Comparison of ENCODE assay signal across 8 cellular contexts in genomic region chr20:38034961-38035360, GRCh38. TPM values are rescaled to one million over a fixed set of nuclear protein-coding genes. Genes with fewer than 3 reads are reported as not detected.
DNase-seq lines count a peak whose midpoint lies in the region; ATAC-seq, FAIRE-seq and TF ChIP-seq lines count a peak whose summit lies in the region.

No MANE protein-coding gene starts in this region.

- FAIRE-seq in kidney (lab: Jason Lieb, UNC) = no peak

- H3K27me3 Mint-ChIP-seq in activated T-cell treated with anti-CD3 and anti-CD28 coated beads, Interleukin-2, amount 50 U/mL, for 24 hours = no peaks in the 10 kb centered on the region

- H3K4me1 ChIP-seq in kidney (ENCODE audit: control insufficient read depth in 1 of 2, insufficient read depth in 1 of 2, low read depth in 1 of 2, low read length in 2 of 2) (peaks cover 15 to 25% of the 10 kb centered on the region in 2 donors), thyroid gland (peaks cover 14 to 46% of the 10 kb centered on the region in 2 donors)

- peak overlapping the region; percentile 100 for H3K27ac Mint-ChIP-seq in activated T-cell treated with anti-CD3 and anti-CD28 coated beads, Interleukin-2, amount 50 U/mL, for 24 hours
- peak overlapping the region; percentile 97 to 99 for H3K27ac Mint-ChIP-seq in activated naive CD4-positive, alpha-beta T cell treated with anti-CD3 and anti-CD28 coated beads, Interleukin-2, amount 50 U/mL, for 72 hours

- H3K4me3 ChIP-seq in kidney (ENCODE audit: low read length in 2 of 2) (peak overlapping the region; percentile 84 to 96), thyroid gland (replicated peaks in 1 of 3) (peak overlapping the region in 2 of 3 donors; percentile 89 to 93), WERI-Rb-1 (ENCODE audit: low read depth, low read length) (no peak overlapping the region)

- TF ChIP-seq CTCF in kidney (IDR thresholded peaks at IDR 0.05; ENCODE audit: borderline replicate concordance, extremely low read depth, insufficient read depth) (no peak), thyroid gland (IDR thresholded peaks at IDR 0.05) (no peak), RWPE1 (conservative IDR thresholded peaks at IDR 0.05; ENCODE audit: low read depth) (no peak), WERI-Rb-1 (IDR thresholded peaks at IDR 0.05; ENCODE audit: low read depth, low read length) (no peak)

- H3K9me3 ChIP-seq in kidney (ENCODE audit: control insufficient read depth in 1 of 2, low read length in 2 of 2) (no peaks in the 10 kb centered on the region), thyroid gland (no peaks in the 10 kb centered on the region), WERI-Rb-1 (ENCODE audit: severe bottlenecking) (no peaks in the 10 kb centered on the region)

- no peak for ATAC-seq in activated naive CD4-positive, alpha-beta T cell treated with anti-CD3 and anti-CD28 coated beads, Interleukin-2, amount 50 U/mL, for 72 hours
- no peak for ATAC-seq in HG03469 (IDR thresholded peaks at IDR 0.05; ENCODE audit: unreplicated experiment)

- CTCF ChIA-PET in RWPE1 (lab: Yijun Ruan, JAX) = interaction anchor here (0.7 kb wide), 1 partner anchor 843 kb away, joined by 3 read pairs; no protein-coding TSS in a partner anchor

- POLR2A ChIA-PET in RWPE1 (lab: Yijun Ruan, JAX; ENCODE audit: low non-redundant PET) = interaction anchor here (0.5 kb wide), 1 partner anchor 1056 kb away, joined by 7 read pairs; no protein-coding TSS in a partner anchor

- intact Hi-C loops in kidney (cut with DNase I) (no loop called here), thyroid gland (cut with DNase I) (no loop called here)

- H3K27ac ChIP-seq in kidney (ENCODE audit: low read depth in 2 of 2, low read length in 2 of 2) (no peak overlapping the region), thyroid gland (no peak overlapping the region), RWPE1 (no peak overlapping the region), WERI-Rb-1 (no peak overlapping the region)

- H3K27me3 ChIP-seq in thyroid gland = no peaks in the 10 kb centered on the region
- no peaks in the 10 kb centered on the region for H3K27me3 ChIP-seq in WERI-Rb-1 (ENCODE audit: insufficient read depth, low read depth, severe bottlenecking)

- peaks cover 65% of the 10 kb centered on the region for H3K4me1 Mint-ChIP-seq in activated T-cell treated with anti-CD3 and anti-CD28 coated beads, Interleukin-2, amount 50 U/mL, for 24 hours (ENCODE audit: low read depth)

- H3K36me3 ChIP-seq in kidney (ENCODE audit: control insufficient read depth in 1 of 2, insufficient read depth in 2 of 2, low read length in 2 of 2) (peaks cover 0 to 4% of the 10 kb centered on the region in 2 donors), thyroid gland (no peaks in the 10 kb centered on the region), WERI-Rb-1 (peaks cover 58% of the 10 kb centered on the region)

- WGBS in thyroid gland, 2 donors = 81 to 82% methylated on average over 6 of the region's 6 CpGs

- peak overlapping the region; percentile 90 to 94 for H3K9ac ChIP-seq in kidney (ENCODE audit: low read length in 2 of 2)

- peak overlapping the region; percentile 95 for H3K4me3 Mint-ChIP-seq in activated T-cell treated with anti-CD3 and anti-CD28 coated beads, Interleukin-2, amount 50 U/mL, for 24 hours

- peaks cover 86% of the 10 kb centered on the region for H3K36me3 Mint-ChIP-seq in activated T-cell treated with anti-CD3 and anti-CD28 coated beads, Interleukin-2, amount 50 U/mL, for 24 hours (ENCODE audit: low read depth)
- H3K36me3 Mint-ChIP-seq in activated naive CD4-positive, alpha-beta T cell treated with anti-CD3 and anti-CD28 coated beads, Interleukin-2, amount 50 U/mL, for 72 hours = peaks cover 19 to 20% of the 10 kb centered on the region in 2 donors

- H3K9me3 Mint-ChIP-seq in activated T-cell treated with anti-CD3 and anti-CD28 coated beads, Interleukin-2, amount 50 U/mL, for 24 hours = no peaks in the 10 kb centered on the region
- no peaks in the 10 kb centered on the region for H3K9me3 Mint-ChIP-seq in activated naive CD4-positive, alpha-beta T cell treated with anti-CD3 and anti-CD28 coated beads, Interleukin-2, amount 50 U/mL, for 72 hours

- no peak for TF ChIP-seq POLR2A in thyroid gland (IDR thresholded peaks at IDR 0.05)

- no peak for DNase-seq in activated T-cell treated with anti-CD3 and anti-CD28 coated beads, Interleukin-2, amount 50 U/mL, for 24 hours
- DNase-seq in activated T-cell treated with anti-CD3 and anti-CD28 coated beads, Interleukin-2, amount 50 U/mL, for 48 hours = no peak
- DNase-seq in activated naive CD4-positive, alpha-beta T cell treated with anti-CD3 and anti-CD28 coated beads, Interleukin-2, amount 50 U/mL, for 72 hours (ENCODE audit: low spot score in 2 of 2) = no peak
- no peak for DNase-seq in kidney
- DNase-seq in thyroid gland = no peak
- DNase-seq in RWPE1 (ENCODE audit: low spot score) = no peak
- no peak for DNase-seq in WERI-Rb-1

RNA-seq across cellular contexts. Expression of gene RPRD1B, which starts 1.4 kb away (rescaled TPM):
- total RNA-seq in activated naive CD4-positive, alpha-beta T cell treated with anti-CD3 and anti-CD28 coated beads, Interleukin-2, amount 50 U/mL, for 72 hours = 10 to 100 TPM; 40.2 to 44.0 TPM
- total RNA-seq in kidney (34.4 TPM), thyroid gland (10 to 100 TPM; 24.2 to 58.9 (median 27.0) TPM)
- 13.4 TPM for polyA plus RNA-seq in kidney (ENCODE audit: insufficient read depth, low read depth, low replicate concordance)

RNA-seq across cellular contexts. Expression of gene TTI1, which starts 1.7 kb away (rescaled TPM):
- total RNA-seq in activated naive CD4-positive, alpha-beta T cell treated with anti-CD3 and anti-CD28 coated beads, Interleukin-2, amount 50 U/mL, for 72 hours = 10 to 100 TPM; 36.1 to 40.2 TPM
- 19.5 TPM for total RNA-seq in kidney
- polyA plus RNA-seq in kidney (ENCODE audit: insufficient read depth, low read depth, low replicate concordance) = 8.6 TPM
- 10 to 100 TPM; 23.0 to 45.0 (median 30.1) TPM for total RNA-seq in thyroid gland
